In genomic region chr10:126599949-126600627, GRCh38 we compare ENCODE assay signal across 1 cellular context.
TF ChIP-seq lines count a peak whose summit lies in the region.

No MANE protein-coding gene starts in this region.

TF ChIP-seq in GM23338, 12 proteins besides CTCF, POLR2A, EP300 and RAD21:
- TF ChIP-seq REST (IDR thresholded peaks at IDR 0.05; ENCODE audit: unreplicated experiment), result no peak
- no peak for TF ChIP-seq NANOG (IDR thresholded peaks at IDR 0.05; ENCODE audit: borderline replicate concordance)
- no peak for TF ChIP-seq POLR2AphosphoS5 (IDR thresholded peaks at IDR 0.05; ENCODE audit: low read depth)
- TF ChIP-seq ZNF114 (CRISPR knock-in tag; IDR thresholded peaks at IDR 0.05), result no peak
TF ChIP-seq in GM23338: peak in this region for 0.
